Comparison of ENCODE assay signal across 22 cellular contexts in genomic region chr4:139131209-139131870, GRCh38. TPM values are rescaled to one million over a fixed set of nuclear protein-coding genes. Genes with fewer than 3 reads are reported as not detected.
DNase-seq lines count a peak whose midpoint lies in the region; ATAC-seq, FAIRE-seq and TF ChIP-seq lines count a peak whose summit lies in the region.
"Had no signal": no experiment of that assay in that cellular context is flagged by ENCODE, and none has a peak within 500 bp of the region (broad histone marks: within the 10 kb centered on the region; RNA-seq: fewer than 3 reads in every experiment).

No MANE protein-coding gene starts in this region.

- H3K9ac ChIP-seq in HUES48 (ENCODE audit: low read depth, low read length): no peak overlapping the region
- H3K9ac ChIP-seq: GM23248 had no signal

- H3K4me1 ChIP-seq in HUES48 (ENCODE audit: control insufficient read depth, insufficient read depth, low read length) (peaks cover 23% of the 10 kb centered on the region), ascending aorta (peaks cover 3 to 15% of the 10 kb centered on the region in 2 donors), sigmoid colon (peaks cover 0 to 29% (median 18%) of the 10 kb centered on the region in 4 donors)

- peaks cover 7% of the 10 kb centered on the region; the same call in 1 of the 2 replicates for H3K36me3 ChIP-seq in HUES48 (ENCODE audit: control insufficient read depth, insufficient read depth, low read length)
- peaks cover 0 to 17% of the 10 kb centered on the region in 2 donors for H3K36me3 ChIP-seq in ascending aorta
- H3K36me3 ChIP-seq in sigmoid colon: peaks cover 0 to 24% (median 0%) of the 10 kb centered on the region in 4 donors

- WGBS in sigmoid colon, 2 donors: 88 to 90% methylated on average over 3 of the region's 3 CpGs

- in situ Hi-C loops in ACHN (cut with HindIII; ENCODE audit: low pct_ligation_motif_present, low pct_unique_long_range_greater_than_20kb, low sequenced_read_pairs): no loop called here

- TF ChIP-seq EP300 in sigmoid colon (IDR thresholded peaks at IDR 0.05): no peak

- DNase-seq in DMS79 (lab: John Stamatoyannopoulos, UW) (peak; percentile 69), ascending aorta (ENCODE audit: low spot score in 2 of 2) (no peak), sigmoid colon (no peak), T-helper 17 cell (no peak), ACHN (no peak), HUDEP-2 (lab: John Stamatoyannopoulos, UW; ENCODE audit: unreplicated experiment in 76 of 76) (no peak), RCC 7860 (ENCODE audit: low spot score) (no peak)
- DNase-seq: 8988T, GM23248, HCEC 1CT, KG1, NCI-H1092 treated with DMSO at 0.1 percent for 48 hours, NCI-H1436 treated with DMSO at 0.1 percent for 48 hours, NCI-H1930, NCI-H446 treated with DMSO at 0.1 percent for 48 hours, NCI-H526 treated with DMSO at 0.1 percent for 48 hours, OCI-M1, Right ventricle myocardium superior had no signal

- no peak for ATAC-seq in T-helper 17 cell

- no peak for TF ChIP-seq POLR2A in sigmoid colon (IDR thresholded peaks at IDR 0.05)

- H3K4me1 Mint-ChIP-seq in T-helper 17 cell: peaks cover 10% of the 10 kb centered on the region
- H3K4me1 Mint-ChIP-seq: B cell had no signal

- H3K27me3 Mint-ChIP-seq in T-helper 17 cell: no peaks in the 10 kb centered on the region
- H3K27me3 Mint-ChIP-seq: B cell had no signal

- no peak for FAIRE-seq in RCC 7860 (lab: Jason Lieb, UNC)
- FAIRE-seq: GM12892 had no signal

- peak overlapping the region; percentile 11 for H3K27ac ChIP-seq in HUES48 (ENCODE audit: low read depth, low read length)
- H3K27ac ChIP-seq in ascending aorta: peak overlapping the region; percentile 21 to 67
- H3K27ac ChIP-seq in sigmoid colon: peak overlapping the region in 3 of 4 donors; percentile 50 to 56 (median 53)
- H3K27ac ChIP-seq: GM23248 had no signal

- H3K27ac Mint-ChIP-seq in T-helper 17 cell: no peak overlapping the region
- H3K27ac Mint-ChIP-seq: B cell had no signal

- intact Hi-C loops in ascending aorta (cut with DNase I) (loop anchor here (1.0 kb wide), 1 partner anchor 46 kb away; the partner anchor contains the start of gene ELF2), sigmoid colon (cut with DNase I) (no loop called here)

- no peak overlapping the region for H3K4me3 Mint-ChIP-seq in T-helper 17 cell
- H3K4me3 Mint-ChIP-seq: B cell, CD14-positive monocyte had no signal

- peaks cover 15% of the 10 kb centered on the region for H3K36me3 Mint-ChIP-seq in T-helper 17 cell (ENCODE audit: low read depth)

- H3K4me3 ChIP-seq in HUES48 (ENCODE audit: low read depth, low read length) (no peak overlapping the region), ascending aorta (peak overlapping the region in 1 of 2 donors; percentile 26), sigmoid colon (no peak overlapping the region)
- H3K4me3 ChIP-seq: GM23248 had no signal

- H3K9me3 ChIP-seq in HUES48 (ENCODE audit: control insufficient read depth, insufficient read depth, low read length) (no peaks in the 10 kb centered on the region), ascending aorta (no peaks in the 10 kb centered on the region), sigmoid colon (no peaks in the 10 kb centered on the region), T-helper 17 cell (ENCODE audit: control insufficient read depth, low read length, poor library complexity, severe bottlenecking) (no peaks in the 10 kb centered on the region)

- H3K27me3 ChIP-seq in HUES48 (ENCODE audit: control insufficient read depth, insufficient read depth, low read length): no peaks in the 10 kb centered on the region
- H3K27me3 ChIP-seq in ascending aorta: no peaks in the 10 kb centered on the region
- H3K27me3 ChIP-seq in sigmoid colon: no peaks in the 10 kb centered on the region

- TF ChIP-seq CTCF in ascending aorta (IDR thresholded peaks at IDR 0.05) (no peak), sigmoid colon (IDR thresholded peaks at IDR 0.05) (no peak)

RNA-seq across cellular contexts. Expression of gene ELF2, which starts 45.7 kb away (rescaled TPM):
- total RNA-seq in ascending aorta (20.3 TPM), sigmoid colon (10 to 100 TPM; 61.4 to 83.6 (median 79.0) TPM), T-helper 17 cell (10 to 100 TPM; 59.8 to 80.6 TPM)
- polyA plus RNA-seq in sigmoid colon: 10 to 100 TPM in 2 of 3 donors, 1 to 10 TPM in 1; 9.9 to 16.8 (median 15.6) TPM
